Comparison of ENCODE assay signal across 13 cellular contexts in the genomic region with DNA sequence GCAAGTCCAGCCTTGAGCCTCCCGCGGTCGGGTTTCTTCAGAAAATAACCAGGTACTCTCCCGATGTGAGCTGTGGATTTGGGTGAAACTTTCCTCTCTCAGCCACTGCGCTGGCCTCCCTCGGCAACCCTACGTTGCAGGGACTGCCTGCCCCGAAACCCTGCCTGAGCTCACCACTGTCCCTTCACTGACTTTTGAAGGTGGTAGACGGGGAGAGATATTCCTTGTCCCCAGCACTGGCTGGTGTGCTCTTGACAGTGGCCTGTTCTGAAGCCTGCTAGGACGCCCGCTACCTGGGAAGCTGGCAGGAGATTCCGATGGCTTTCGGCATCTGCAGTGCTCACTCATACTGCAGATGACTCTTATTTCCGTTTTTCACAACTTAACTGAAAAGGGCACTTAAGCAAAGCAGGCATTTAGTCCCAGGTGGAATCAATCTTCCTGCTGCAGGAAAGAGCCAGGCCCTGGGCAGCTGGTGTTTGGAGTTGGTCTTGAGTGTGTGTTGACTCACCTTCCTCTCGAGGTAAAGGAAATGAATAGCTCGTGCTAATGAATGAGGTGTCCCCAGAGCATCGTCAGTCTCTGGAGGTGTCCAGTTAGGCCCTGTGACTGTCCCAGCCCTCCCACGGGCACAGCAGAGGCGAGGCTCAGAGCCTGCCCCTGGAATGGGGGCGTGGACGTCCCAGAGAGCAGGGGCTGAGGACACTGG.
DNase-seq lines count a peak whose midpoint lies in the region; FAIRE-seq lines count a peak whose summit lies in the region.
"Had no signal": no experiment of that assay in that cellular context is flagged by ENCODE, and none has a peak within 500 bp of the region (broad histone marks: within the 10 kb centered on the region; RNA-seq: fewer than 3 reads in every experiment).

No MANE protein-coding gene starts in this region.

- peaks cover 31 to 43% (median 36%) of the 10 kb centered on the region in 3 donors for H3K4me1 Mint-ChIP-seq in IgD-negative memory B cell

- H3K9me3 Mint-ChIP-seq in IgD-negative memory B cell = no peaks in the 10 kb centered on the region
- H3K9me3 Mint-ChIP-seq: activated naive CD4-positive, alpha-beta T cell treated with anti-CD3 and anti-CD28 coated beads, Interleukin-2, amount 50 U/mL, for 24 hours; CD8-positive, alpha-beta memory T cell; mesothelial cell of epicardium had no signal

- no peaks in the 10 kb centered on the region for H3K27me3 ChIP-seq in MG63

- no peaks in the 10 kb centered on the region for H3K36me3 ChIP-seq in MG63

- H3K9me3 ChIP-seq in MG63 = no peaks in the 10 kb centered on the region

- H3K36me3 Mint-ChIP-seq in IgD-negative memory B cell = peaks cover 17% of the 10 kb centered on the region
- H3K36me3 Mint-ChIP-seq: mesothelial cell of epicardium had no signal

- H3K4me3 Mint-ChIP-seq in IgD-negative memory B cell = peak overlapping the region; percentile 6 to 56 (median 54)
- H3K4me3 Mint-ChIP-seq: activated naive CD4-positive, alpha-beta T cell treated with anti-CD3 and anti-CD28 coated beads, Interleukin-2, amount 50 U/mL, for 24 hours; CD8-positive, alpha-beta memory T cell; mesothelial cell of epicardium had no signal

- peaks cover 2% of the 10 kb centered on the region for H3K27me3 Mint-ChIP-seq in IgD-negative memory B cell
- H3K27me3 Mint-ChIP-seq: activated naive CD4-positive, alpha-beta T cell treated with anti-CD3 and anti-CD28 coated beads, Interleukin-2, amount 50 U/mL, for 24 hours; CD8-positive, alpha-beta memory T cell had no signal

- no peak overlapping the region for H3K27ac Mint-ChIP-seq in IgD-negative memory B cell
- H3K27ac Mint-ChIP-seq: activated naive CD4-positive, alpha-beta T cell treated with anti-CD3 and anti-CD28 coated beads, Interleukin-2, amount 50 U/mL, for 24 hours; mesothelial cell of epicardium had no signal

- no peak for FAIRE-seq in RCC 7860 (lab: Jason Lieb, UNC)
- FAIRE-seq: TTC549 had no signal

- DNase-seq in COLO668 (lab: John Stamatoyannopoulos, UW; ENCODE audit: unreplicated experiment) (peak; percentile 53), RCC 7860 (ENCODE audit: low spot score) (peak; percentile 52), iris pigment epithelial cell (ENCODE audit: low read depth) (peak; percentile 18), cerebellar cortex (ENCODE audit: low spot score) (no peak), NCI-H1048 (lab: John Stamatoyannopoulos, UW) (no peak), amygdala (lab: John Stamatoyannopoulos, UW) (no peak), MG63 (no peak)
- DNase-seq: CD8-positive, alpha-beta memory T cell; substantia nigra had no signal

- H3K4me3 ChIP-seq in MG63 = no peak overlapping the region

Comparison
In these comparisons a context has a peak if more than half of its experiments do, and no peak if none do; other contexts are left out.
1. DNase-seq: peak in COLO668 (single experiment), RCC 7860 (single experiment) and iris pigment epithelial cell (single experiment); none in cerebellar cortex (single experiment), NCI-H1048 (single experiment), amygdala (0 of 56) and MG63 (single experiment).